In the genomic region with DNA sequence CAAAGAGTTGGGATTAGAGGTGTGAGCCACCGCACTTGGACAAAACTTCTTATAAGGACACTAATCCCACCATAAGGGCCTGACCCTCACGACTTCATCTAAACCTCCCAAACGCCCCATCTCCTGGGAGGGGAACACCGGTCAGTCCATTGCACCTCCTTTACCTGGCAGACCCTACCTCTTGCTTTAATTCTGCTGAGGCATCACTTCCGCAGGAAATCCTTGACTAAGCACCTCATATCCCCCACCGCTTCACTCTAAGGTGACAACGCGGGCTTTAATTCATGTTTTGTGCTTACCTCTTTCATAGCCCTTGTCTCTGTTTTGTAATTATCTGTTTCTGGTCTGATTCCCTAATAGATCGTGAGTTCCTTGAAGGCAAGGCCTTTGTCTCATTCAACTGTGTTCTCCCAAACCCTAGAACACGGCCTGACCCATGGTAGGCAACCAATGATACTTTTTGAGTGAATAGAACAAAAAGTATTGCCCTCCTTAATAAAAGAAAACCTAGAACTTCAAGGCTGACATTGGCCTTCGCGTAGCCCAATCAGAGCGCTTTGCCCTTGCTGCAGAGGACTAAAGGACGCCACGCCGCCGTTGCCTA, we compare ENCODE assay signal across 8 cellular contexts. TPM values are rescaled to one million over a fixed set of nuclear protein-coding genes. Genes with fewer than 3 reads are reported as not detected.
DNase-seq lines count a peak whose midpoint lies in the region; ATAC-seq and TF ChIP-seq lines count a peak whose summit lies in the region.

No MANE protein-coding gene starts in this region.

- peaks cover 0 to 10% of the 10 kb centered on the region in 2 donors for H3K36me3 Mint-ChIP-seq in activated naive CD4-positive, alpha-beta T cell treated with anti-CD3 and anti-CD28 coated beads, Interleukin-2, amount 50 U/mL, for 72 hours
- no peaks in the 10 kb centered on the region for H3K36me3 Mint-ChIP-seq in mesothelial cell of epicardium

- H3K27ac ChIP-seq in heart left ventricle = peak overlapping the region in 8 of 12 donors; percentile 28 to 96 (median 90)
- H3K27ac ChIP-seq in thyroid gland = peak overlapping the region in 2 of 3 donors; percentile 19 to 33

- H3K27me3 Mint-ChIP-seq in mesothelial cell of epicardium (ENCODE audit: low read depth) = peaks cover 35% of the 10 kb centered on the region

- H3K4me3 Mint-ChIP-seq in mesothelial cell of epicardium = peak overlapping the region; percentile 76

- ATAC-seq in heart left ventricle (no peak), left ventricle myocardium superior (no peak), GM18505 (IDR thresholded peaks at IDR 0.05; ENCODE audit: unreplicated experiment) (no peak)
- ATAC-seq in activated naive CD4-positive, alpha-beta T cell treated with anti-CD3 and anti-CD28 coated beads, Interleukin-2, amount 50 U/mL, for 72 hours = no peak

- peaks cover 18% of the 10 kb centered on the region for H3K4me1 Mint-ChIP-seq in mesothelial cell of epicardium

- H3K9me3 ChIP-seq in heart left ventricle (no peaks in the 10 kb centered on the region), thyroid gland (no peaks in the 10 kb centered on the region)

- no peak for TF ChIP-seq CTCF in heart left ventricle (IDR thresholded peaks at IDR 0.05)
- no peak for TF ChIP-seq CTCF in mesothelial cell of epicardium (IDR thresholded peaks at IDR 0.05; ENCODE audit: unreplicated experiment)
- TF ChIP-seq CTCF in thyroid gland (IDR thresholded peaks at IDR 0.05) = no peak

- H3K4me3 ChIP-seq in heart left ventricle (peak overlapping the region in 6 of 12 donors; percentile 76 to 100 (median 95)), thyroid gland (replicated peaks in 1 of 3) (no peak overlapping the region)

- 33 to 36% (median 35%) methylated on average over 17 of the region's 17 CpGs for WGBS in heart left ventricle, 4 donors
- 27 to 33% methylated on average over 17 of the region's 17 CpGs for WGBS in thyroid gland, 2 donors

- H3K9me3 Mint-ChIP-seq in activated naive CD4-positive, alpha-beta T cell treated with anti-CD3 and anti-CD28 coated beads, Interleukin-2, amount 50 U/mL, for 72 hours = no peaks in the 10 kb centered on the region
- no peaks in the 10 kb centered on the region for H3K9me3 Mint-ChIP-seq in mesothelial cell of epicardium

- H3K27me3 ChIP-seq in heart left ventricle (no peaks in the 10 kb centered on the region), thyroid gland (no peaks in the 10 kb centered on the region)

- peak overlapping the region; percentile 1 to 80 for H3K27ac Mint-ChIP-seq in activated naive CD4-positive, alpha-beta T cell treated with anti-CD3 and anti-CD28 coated beads, Interleukin-2, amount 50 U/mL, for 72 hours
- no peak overlapping the region for H3K27ac Mint-ChIP-seq in mesothelial cell of epicardium

- intact Hi-C loops in heart left ventricle (cut with DNase I) = loop anchor here in 7 of 10 donors (2.0 to 10.0 kb wide), 8 partner anchors 35 to 553 kb away; partner anchors contain the start of genes ATP6V0E2 (in 4 of the 7) and ZNF467 (in 4 of the 7)
- intact Hi-C loops in left ventricle myocardium superior (cut with micrococcal nuclease) = no loop called here
- intact Hi-C loops in thyroid gland (cut with DNase I) = loop anchor here (5.0 kb wide), 1 partner anchor 65 kb away; the partner anchor contains the start of gene ZNF467

- peak in 1 of 5 donors; percentile 10 for DNase-seq in heart left ventricle
- DNase-seq in left ventricle myocardium superior = no peak
- no peak for DNase-seq in activated naive CD4-positive, alpha-beta T cell treated with anti-CD3 and anti-CD28 coated beads, Interleukin-2, amount 50 U/mL, for 72 hours (ENCODE audit: low spot score in 2 of 2)
- no peak for DNase-seq in mesothelial cell of epicardium (ENCODE audit: low spot score in 2 of 2, unreplicated experiment in 2 of 2)
- DNase-seq in thyroid gland = no peak
- no peak for DNase-seq in activated effector memory CD4-positive, alpha-beta T cell treated with anti-CD3 and anti-CD28 coated beads, Interleukin-2, amount 50 U/mL, for 16 hours
- no peak for DNase-seq in HCEC 1CT

- TF ChIP-seq POLR2A in heart left ventricle (IDR thresholded peaks at IDR 0.05) (no peak), thyroid gland (IDR thresholded peaks at IDR 0.05) (no peak), GM18505 (IDR thresholded peaks at IDR 0.05; ENCODE audit: borderline replicate concordance, extremely low read depth, insufficient read depth, insufficient read length) (no peak)

- H3K36me3 ChIP-seq in heart left ventricle (no peaks in the 10 kb centered on the region), thyroid gland (no peaks in the 10 kb centered on the region)

- H3K4me1 ChIP-seq in heart left ventricle (peaks cover 0 to 17% (median 13%) of the 10 kb centered on the region in 12 donors), thyroid gland (peaks cover 7 to 10% of the 10 kb centered on the region in 2 donors)

RNA-seq across cellular contexts. Expression of gene ZNF862, which starts 0.5 kb away (rescaled TPM):
- total RNA-seq in heart left ventricle (10 to 100 TPM in 4 of 9 donors, 1 to 10 TPM in 5; 8.0 to 18.1 (median 9.8) TPM), left ventricle myocardium superior (9.5 TPM), mesothelial cell of epicardium (27.4 to 31.6 TPM (median 27.7 TPM) in 3 replicates), thyroid gland (10 to 100 TPM; 23.6 to 53.7 (median 39.3) TPM)
- 1 to 10 TPM; 6.9 TPM for polyA plus RNA-seq in heart left ventricle
- total RNA-seq in activated naive CD4-positive, alpha-beta T cell treated with anti-CD3 and anti-CD28 coated beads, Interleukin-2, amount 50 U/mL, for 72 hours = 10 to 100 TPM; 18.9 to 23.0 TPM

RNA-seq across cellular contexts. Expression of gene ATP6V0E2, which starts 36.0 kb away (rescaled TPM):
- total RNA-seq in heart left ventricle (100 to 1,000 TPM in 4 of 9 donors, 10 to 100 TPM in 5; 55.4 to 137 (median 92.3) TPM), left ventricle myocardium superior (168 TPM), mesothelial cell of epicardium (27.1 to 30.0 TPM (median 28.3 TPM) in 3 replicates), thyroid gland (100 to 1,000 TPM in 2 of 4 donors, 10 to 100 TPM in 2; 43.1 to 113 (median 78.9) TPM)
- 10 to 100 TPM; 39.0 to 80.9 TPM for polyA plus RNA-seq in heart left ventricle
- total RNA-seq in activated naive CD4-positive, alpha-beta T cell treated with anti-CD3 and anti-CD28 coated beads, Interleukin-2, amount 50 U/mL, for 72 hours = 10 to 100 TPM; 35.4 to 43.5 TPM
